Comparison of ENCODE assay signal across 8 cellular contexts in the genomic region with DNA sequence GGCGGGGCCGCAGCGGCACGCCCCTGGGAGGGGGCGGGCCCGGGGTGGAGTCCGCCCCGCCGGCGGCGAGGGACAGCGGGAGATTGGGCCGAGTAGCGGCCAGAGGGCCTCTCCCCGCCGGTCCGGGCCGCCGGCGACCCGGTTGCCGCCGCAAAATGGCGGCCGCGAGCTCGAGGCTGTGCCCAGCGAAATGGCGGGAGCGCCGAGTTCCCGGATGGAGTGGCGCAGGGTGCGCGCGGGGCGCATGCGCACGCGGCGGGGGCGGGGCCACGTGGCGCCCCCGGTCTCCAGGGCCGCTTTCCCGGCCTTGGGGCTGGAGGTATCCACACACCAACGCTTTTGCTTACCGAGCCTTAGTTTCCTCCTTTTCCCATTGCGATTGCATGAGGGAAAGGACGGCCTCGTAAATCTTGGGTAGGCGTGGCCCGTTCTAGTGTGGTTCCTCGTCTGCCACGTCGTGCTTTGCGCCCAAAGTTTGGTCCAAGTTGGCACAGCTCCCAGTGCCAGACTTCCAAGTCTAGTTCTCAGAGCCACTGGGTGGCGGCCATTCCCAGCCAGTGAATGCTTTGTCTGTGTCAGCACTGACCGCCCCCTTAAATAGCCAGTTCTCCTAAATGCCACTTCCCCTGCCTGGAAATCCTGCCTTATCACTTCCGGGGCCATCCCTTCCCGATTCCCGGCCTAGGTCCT. TPM values are rescaled to one million over a fixed set of nuclear protein-coding genes. Genes with fewer than 3 reads are reported as not detected.
DNase-seq lines count a peak whose midpoint lies in the region; ATAC-seq, FAIRE-seq and TF ChIP-seq lines count a peak whose summit lies in the region.

No MANE protein-coding gene starts in this region.

- peaks cover 37 to 67% of the 10 kb centered on the region in 2 donors for H3K4me1 ChIP-seq in kidney (ENCODE audit: control insufficient read depth in 1 of 2, insufficient read depth in 1 of 2, low read depth in 1 of 2, low read length in 2 of 2)

- peak; percentile 64 for DNase-seq in GM18507 (ENCODE audit: extremely low spot score, insufficient read length, low read depth)
- peak; percentile 35 for DNase-seq in NCI-H2107 treated with DMSO at 0.1 percent for 48 hours (lab: John Stamatoyannopoulos, UW; ENCODE audit: unreplicated experiment)
- DNase-seq in activated B cell treated with CpG ODN at 0.5 μM for 24 hours: peak; percentile 86
- peak; percentile 80 to 81 for DNase-seq in central memory CD8-positive, alpha-beta T cell (ENCODE audit: low spot score in 2 of 2)
- peak; percentile 97 for DNase-seq in kidney
- DNase-seq in stimulated activated CD4-positive, alpha-beta T cell treated with anti-CD3 and anti-CD28 coated beads, Interleukin-12 subunit alpha, Interleukin-12 subunit beta, amount 100 ng/mL, for 48 hours (ENCODE audit: low read depth in 2 of 3, low spot score in 1 of 3): peak in 2 of 3 donors; percentile 77 to 81

- ATAC-seq in HG02973 (IDR thresholded peaks at IDR 0.05; ENCODE audit: unreplicated experiment) (peak; percentile 19), activated B cell treated with CpG ODN at 0.5 μM for 24 hours (ENCODE audit: low read depth) (peak; percentile 9)
- ATAC-seq in central memory CD8-positive, alpha-beta T cell (replicated peaks; ENCODE audit: extremely low read depth, poor library complexity, severe bottlenecking): peak; percentile 50

- H3K36me3 Mint-ChIP-seq in activated B cell treated with CpG ODN at 0.5 μM for 24 hours (ENCODE audit: low read depth): peaks cover 44% of the 10 kb centered on the region
- peaks cover 62% of the 10 kb centered on the region for H3K36me3 Mint-ChIP-seq in central memory CD8-positive, alpha-beta T cell (ENCODE audit: insufficient read depth)

- H3K27ac Mint-ChIP-seq in activated B cell treated with CpG ODN at 0.5 μM for 24 hours: peak overlapping the region; percentile 80
- H3K27ac Mint-ChIP-seq in central memory CD8-positive, alpha-beta T cell (ENCODE audit: low read depth): peak overlapping the region; percentile 95

- intact Hi-C loops in activated B cell treated with CpG ODN at 0.5 μM for 24 hours (cut with micrococcal nuclease) (loop anchor here (1.0 to 2.0 kb wide), 3 partner anchors 8 to 473 kb away; a partner anchor contains a TSS), kidney (cut with DNase I) (no loop called here)

- peak overlapping the region; percentile 86 for H3K4me3 Mint-ChIP-seq in activated B cell treated with CpG ODN at 0.5 μM for 24 hours
- H3K4me3 Mint-ChIP-seq in central memory CD8-positive, alpha-beta T cell: peak overlapping the region; percentile 85

- H3K4me1 Mint-ChIP-seq in activated B cell treated with CpG ODN at 0.5 μM for 24 hours: peaks cover 77% of the 10 kb centered on the region
- H3K4me1 Mint-ChIP-seq in central memory CD8-positive, alpha-beta T cell: peaks cover 70% of the 10 kb centered on the region

- H3K9ac ChIP-seq in kidney (ENCODE audit: low read length in 2 of 2): peak overlapping the region; percentile 77 to 97

- H3K36me3 ChIP-seq in kidney (ENCODE audit: control insufficient read depth in 1 of 2, insufficient read depth in 2 of 2, low read length in 2 of 2): peaks cover 17 to 35% of the 10 kb centered on the region in 2 donors

- H3K9me3 ChIP-seq in kidney (ENCODE audit: control insufficient read depth in 1 of 2, low read length in 2 of 2): no peaks in the 10 kb centered on the region

- H3K9me3 Mint-ChIP-seq in activated B cell treated with CpG ODN at 0.5 μM for 24 hours: no peaks in the 10 kb centered on the region
- no peaks in the 10 kb centered on the region for H3K9me3 Mint-ChIP-seq in central memory CD8-positive, alpha-beta T cell

- H3K4me3 ChIP-seq in kidney (ENCODE audit: low read length in 2 of 2): peak overlapping the region; percentile 89 to 94

- TF ChIP-seq CTCF in 22Rv1 (IDR thresholded peaks at IDR 0.05) (no peak), activated B cell treated with CpG ODN at 0.5 μM for 24 hours (IDR thresholded peaks at IDR 0.05) (no peak), kidney (IDR thresholded peaks at IDR 0.05; ENCODE audit: borderline replicate concordance, extremely low read depth, insufficient read depth) (no peak)

- CTCF ChIA-PET in activated B cell treated with CpG ODN at 0.5 μM for 24 hours (lab: Charles Lee): interaction anchor here (0.8 to 9.8 kb wide), 3 partner anchors 18 to 407 kb away, joined by 3 to 540 read pairs (median 3); a partner anchor contains a TSS

- H3K27ac ChIP-seq in 22Rv1 (peak overlapping the region; percentile 99), kidney (ENCODE audit: low read depth in 2 of 2, low read length in 2 of 2) (peak overlapping the region; percentile 96 to 97)

- H3K27me3 Mint-ChIP-seq in activated B cell treated with CpG ODN at 0.5 μM for 24 hours: no peaks in the 10 kb centered on the region
- H3K27me3 Mint-ChIP-seq in central memory CD8-positive, alpha-beta T cell: no peaks in the 10 kb centered on the region

- POLR2A ChIA-PET in activated B cell treated with CpG ODN at 0.5 μM for 24 hours (lab: Charles Lee): interaction anchor here (0.5 to 11.5 kb wide), 64 partner anchors 8 to 1681 kb away, joined by 3 to 824 read pairs (median 6); a partner anchor contains a TSS

- FAIRE-seq in GM18507 (lab: Jason Lieb, UNC) (peak; percentile 15), kidney (lab: Jason Lieb, UNC) (no peak)

RNA-seq across cellular contexts. Expression of a gene that starts 0.5 kb away (rescaled TPM):
- 399 and 400 TPM in 2 replicates for total RNA-seq in activated B cell treated with CpG ODN at 0.5 μM for 24 hours
- 533 TPM for total RNA-seq in kidney
- 408 TPM for polyA plus RNA-seq in kidney (ENCODE audit: insufficient read depth, low read depth, low replicate concordance)

RNA-seq across cellular contexts. Expression of a gene that starts 5.7 kb away (rescaled TPM):
- 47.9 and 52.0 TPM in 2 replicates for total RNA-seq in activated B cell treated with CpG ODN at 0.5 μM for 24 hours
- total RNA-seq in kidney: 35.3 TPM
- polyA plus RNA-seq in kidney (ENCODE audit: insufficient read depth, low read depth, low replicate concordance): 94.7 TPM

RNA-seq across cellular contexts. Expression of a gene that starts 16.1 kb away (rescaled TPM):
- total RNA-seq in activated B cell treated with CpG ODN at 0.5 μM for 24 hours (not detected in 2 replicates), kidney (not detected)
- not detected for polyA plus RNA-seq in kidney (ENCODE audit: insufficient read depth, low read depth, low replicate concordance)

RNA-seq across cellular contexts. Expression of a gene that starts 21.2 kb away (rescaled TPM):
- total RNA-seq in activated B cell treated with CpG ODN at 0.5 μM for 24 hours (64.5 and 68.4 TPM in 2 replicates), kidney (205 TPM)
- polyA plus RNA-seq in kidney (ENCODE audit: insufficient read depth, low read depth, low replicate concordance): 21.3 TPM

RNA-seq across cellular contexts. Expression of a gene that starts 28.1 kb away (rescaled TPM):
- 172 and 185 TPM in 2 replicates for total RNA-seq in activated B cell treated with CpG ODN at 0.5 μM for 24 hours
- 183 TPM for total RNA-seq in kidney
- polyA plus RNA-seq in kidney (ENCODE audit: insufficient read depth, low read depth, low replicate concordance): 641 TPM

Comparison
In these comparisons a context has a peak if more than half of its experiments do, and no peak if none do; other contexts are left out.
1. Peak in every context shown above with its lines: DNase-seq, ATAC-seq, H3K4me3 ChIP-seq and H3K27ac ChIP-seq.
2. DNase-seq: peak in every context shown above with its lines; median percentile 97 in kidney; 86 in activated B cell treated with CpG ODN at 0.5 μM for 24 hours; 80 in central memory CD8-positive, alpha-beta T cell; 79 in stimulated activated CD4-positive, alpha-beta T cell treated with anti-CD3 and anti-CD28 coated beads, Interleukin-12 subunit alpha, Interleukin-12 subunit beta, amount 100 ng/mL, for 48 hours; 64 in GM18507; 35 in NCI-H2107 treated with DMSO at 0.1 percent for 48 hours.